ENCODE assay signal across 13 cellular contexts in the genomic region with DNA sequence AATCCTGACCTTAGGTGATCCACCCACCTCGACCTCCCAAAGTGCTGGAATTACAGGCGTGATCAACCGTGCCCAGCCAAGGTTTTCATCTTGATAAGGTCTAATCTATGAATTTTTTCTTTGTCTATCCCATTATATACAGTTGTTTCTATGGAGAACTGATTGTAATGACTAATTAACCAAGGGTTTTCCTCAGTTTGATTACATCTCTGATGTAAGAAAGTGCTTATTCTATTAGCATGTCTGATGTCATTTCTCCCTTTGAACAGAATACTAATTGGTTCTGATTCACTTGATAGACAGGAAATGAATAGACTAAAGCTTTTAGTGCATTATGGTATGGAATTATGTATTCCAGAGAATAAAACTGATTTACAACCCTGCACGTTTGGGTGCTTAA. TPM values are rescaled to one million over a fixed set of nuclear protein-coding genes. Genes with fewer than 3 reads are reported as not detected.
DNase-seq lines count a peak whose midpoint lies in the region; ATAC-seq and TF ChIP-seq lines count a peak whose summit lies in the region.
"Had no signal": no experiment of that assay in that cellular context is flagged by ENCODE, and none has a peak within 500 bp of the region (broad histone marks: within the 10 kb centered on the region; RNA-seq: fewer than 3 reads in every experiment).

No MANE protein-coding gene starts in this region.

- H3K27ac Mint-ChIP-seq in stimulated activated effector memory CD8-positive, alpha-beta T cell treated with anti-CD3 and anti-CD28 coated beads, Interleukin-12 subunit alpha, Interleukin-12 subunit beta, amount 100 ng/mL, for 72 hours, result peak overlapping the region; percentile 51
- H3K27ac Mint-ChIP-seq in T-helper 2 cell treated with Interferon-gamma antibody and Interleukin-4, amounts not matched to agents 5 μg/mL and 100 μg/mL, for 36 hours, result no peak overlapping the region

- no peak overlapping the region for H3K4me3 ChIP-seq in epithelial cell of esophagus (ENCODE audit: low read length)
- H3K4me3 ChIP-seq: GM23248, SK-N-MC had no signal

- peak; percentile 15 for DNase-seq in Caki2 (ENCODE audit: low read depth)
- no peak for DNase-seq in RWPE1 (ENCODE audit: low spot score)
- DNase-seq in epithelial cell of esophagus (ENCODE audit: low read depth), result peak; percentile 25
- no peak for DNase-seq in stimulated activated effector memory CD8-positive, alpha-beta T cell treated with anti-CD3 and anti-CD28 coated beads, Interleukin-12 subunit alpha, Interleukin-12 subunit beta, amount 100 ng/mL, for 72 hours (ENCODE audit: low spot score in 2 of 2)
- DNase-seq in erythroblast (lab: John Stamatoyannopoulos, UW), result no peak
- no peak for DNase-seq in NCI-H345 (lab: John Stamatoyannopoulos, UW)
- DNase-seq in T-helper 2 cell treated with Interferon-gamma antibody and Interleukin-4, amounts not matched to agents 5 μg/mL and 100 μg/mL, for 36 hours (ENCODE audit: low spot score), result no peak
- DNase-seq: DMS153, NCI-H1048, NCI-H526 treated with DMSO at 0.1 percent for 48 hours had no signal

- POLR2A ChIA-PET in RWPE1 (lab: Yijun Ruan, JAX; ENCODE audit: low non-redundant PET), result no interaction called here

- no peak for TF ChIP-seq CTCF in RWPE1 (conservative IDR thresholded peaks at IDR 0.05; ENCODE audit: low read depth)
- TF ChIP-seq CTCF in epithelial cell of esophagus (IDR thresholded peaks at IDR 0.05; ENCODE audit: insufficient read depth, low read depth, low read length, missing control alignments), result no peak

- in situ Hi-C loops in Caki2 (cut with HindIII; ENCODE audit: low pct_unique_long_range_greater_than_20kb, low sequenced_read_pairs), result no loop called here

- H3K36me3 Mint-ChIP-seq in stimulated activated effector memory CD8-positive, alpha-beta T cell treated with anti-CD3 and anti-CD28 coated beads, Interleukin-12 subunit alpha, Interleukin-12 subunit beta, amount 100 ng/mL, for 72 hours, result peaks cover 37% of the 10 kb centered on the region
- peaks cover 52% of the 10 kb centered on the region for H3K36me3 Mint-ChIP-seq in T-helper 2 cell treated with Interferon-gamma antibody and Interleukin-4, amounts not matched to agents 5 μg/mL and 100 μg/mL, for 36 hours (ENCODE audit: low read depth)

- ATAC-seq in stimulated activated effector memory CD8-positive, alpha-beta T cell treated with anti-CD3 and anti-CD28 coated beads, Interleukin-12 subunit alpha, Interleukin-12 subunit beta, amount 100 ng/mL, for 72 hours, result no peak

- H3K4me3 Mint-ChIP-seq in stimulated activated effector memory CD8-positive, alpha-beta T cell treated with anti-CD3 and anti-CD28 coated beads, Interleukin-12 subunit alpha, Interleukin-12 subunit beta, amount 100 ng/mL, for 72 hours, result no peak overlapping the region
- H3K4me3 Mint-ChIP-seq in T-helper 2 cell treated with Interferon-gamma antibody and Interleukin-4, amounts not matched to agents 5 μg/mL and 100 μg/mL, for 36 hours, result no peak overlapping the region

- H3K9me3 Mint-ChIP-seq in stimulated activated effector memory CD8-positive, alpha-beta T cell treated with anti-CD3 and anti-CD28 coated beads, Interleukin-12 subunit alpha, Interleukin-12 subunit beta, amount 100 ng/mL, for 72 hours, result no peaks in the 10 kb centered on the region
- H3K9me3 Mint-ChIP-seq in T-helper 2 cell treated with Interferon-gamma antibody and Interleukin-4, amounts not matched to agents 5 μg/mL and 100 μg/mL, for 36 hours, result no peaks in the 10 kb centered on the region

- CTCF ChIA-PET in RWPE1 (lab: Yijun Ruan, JAX), result no interaction called here

- peaks cover 26% of the 10 kb centered on the region for H3K4me1 Mint-ChIP-seq in stimulated activated effector memory CD8-positive, alpha-beta T cell treated with anti-CD3 and anti-CD28 coated beads, Interleukin-12 subunit alpha, Interleukin-12 subunit beta, amount 100 ng/mL, for 72 hours
- no peaks in the 10 kb centered on the region for H3K4me1 Mint-ChIP-seq in T-helper 2 cell treated with Interferon-gamma antibody and Interleukin-4, amounts not matched to agents 5 μg/mL and 100 μg/mL, for 36 hours (ENCODE audit: low read depth)

- peak overlapping the region; percentile 79 for H3K27ac ChIP-seq in RWPE1
- H3K27ac ChIP-seq: HL-60, SK-N-MC had no signal

- no peak for TF ChIP-seq POLR2A in erythroblast (IDR thresholded peaks at IDR 0.05; ENCODE audit: low read length)

- no peaks in the 10 kb centered on the region for H3K27me3 Mint-ChIP-seq in T-helper 2 cell treated with Interferon-gamma antibody and Interleukin-4, amounts not matched to agents 5 μg/mL and 100 μg/mL, for 36 hours (ENCODE audit: low read depth)

RNA-seq across cellular contexts. Expression of a gene that starts 11.8 kb away (rescaled TPM):
- 8.4 and 14.8 TPM in 2 replicates for total RNA-seq in Caki2 (2014; rRNA removed; shearing (Covaris generic); ENCODE audit: low replicate concordance)

RNA-seq across cellular contexts. Expression of a gene that starts 29.8 kb away (rescaled TPM):
- 140 and 163 TPM in 2 replicates for total RNA-seq in Caki2 (2014; rRNA removed; shearing (Covaris generic); ENCODE audit: low replicate concordance)

Comparison
In these comparisons a context has a peak if more than half of its experiments do, and no peak if none do; other contexts are left out.
1. DNase-seq: peak in Caki2 (single experiment) and epithelial cell of esophagus (single experiment); none in RWPE1 (single experiment), stimulated activated effector memory CD8-positive, alpha-beta T cell treated with anti-CD3 and anti-CD28 coated beads, Interleukin-12 subunit alpha, Interleukin-12 subunit beta, amount 100 ng/mL, for 72 hours (0 of 2), erythroblast (0 of 2), NCI-H345 (single experiment) and T-helper 2 cell treated with Interferon-gamma antibody and Interleukin-4, amounts not matched to agents 5 μg/mL and 100 μg/mL, for 36 hours (single experiment).